Comparison of ENCODE assay signal across 8 cellular contexts in genomic region chr1:109240158-109241152, GRCh38. TPM values are rescaled to one million over a fixed set of nuclear protein-coding genes. Genes with fewer than 3 reads are reported as not detected.
DNase-seq lines count a peak whose midpoint lies in the region; ATAC-seq, FAIRE-seq and TF ChIP-seq lines count a peak whose summit lies in the region.

No MANE protein-coding gene starts in this region.

- no peak for TF ChIP-seq CTCF in bronchial epithelial cell (IDR thresholded peaks at IDR 0.05; ENCODE audit: insufficient read depth, low read length, severe bottlenecking)

- intact Hi-C loops in left colon (cut with DNase I, micrococcal nuclease) = no loop called here

- H3K4me3 ChIP-seq in bronchial epithelial cell (ENCODE audit: low read depth, low read length) = no peak overlapping the region
- H3K4me3 ChIP-seq in thymus (ENCODE audit: low read length) = no peak overlapping the region

- no peaks in the 10 kb centered on the region for H3K4me1 ChIP-seq in thymus (ENCODE audit: control insufficient read depth, insufficient read depth, low read length)

- no peaks in the 10 kb centered on the region for H3K9me3 ChIP-seq in thymus (ENCODE audit: control insufficient read depth)

- DNase-seq in DMS53 (lab: John Stamatoyannopoulos, UW) = peak; percentile 66
- DNase-seq in NCI-H1105 treated with DMSO at 0.1 percent for 48 hours (lab: John Stamatoyannopoulos, UW) = peak; percentile 57
- peak; percentile 99 for DNase-seq in bronchial epithelial cell (ENCODE audit: low read depth)
- DNase-seq in left colon = peak in 1 of 2 donors; percentile 67
- DNase-seq in DMS79 (lab: John Stamatoyannopoulos, UW) = no peak
- DNase-seq in NCI-H2196 treated with DMSO at 0.1 percent for 48 hours (lab: John Stamatoyannopoulos, UW; ENCODE audit: unreplicated experiment) = no peak

- FAIRE-seq in bronchial epithelial cell (lab: Jason Lieb, UNC) = no peak

- peak overlapping the region; percentile 11 for H3K27ac ChIP-seq in thymus (ENCODE audit: low read depth)

- H3K27me3 ChIP-seq in bronchial epithelial cell (ENCODE audit: control insufficient read depth, insufficient read depth, low read length) (no peaks in the 10 kb centered on the region), thymus (ENCODE audit: control insufficient read depth, insufficient read depth) (no peaks in the 10 kb centered on the region)

- H3K36me3 ChIP-seq in bronchial epithelial cell (ENCODE audit: control insufficient read depth, insufficient read depth, low read length) = peaks cover 21% of the 10 kb centered on the region
- H3K36me3 ChIP-seq in thymus (ENCODE audit: control insufficient read depth, insufficient read depth) = peaks cover 38% of the 10 kb centered on the region

- ATAC-seq in left colon = peak; percentile 71
- ATAC-seq in GM19397 (IDR thresholded peaks at IDR 0.05; ENCODE audit: unreplicated experiment) = no peak

- 64% methylated on average over 26 of the region's 26 CpGs for WGBS in thymus

RNA-seq across cellular contexts. Expression of gene CELSR2, which starts 8.9 kb away (rescaled TPM):
- total RNA-seq in bronchial epithelial cell = 9.2 and 30.6 TPM in 2 replicates
- total RNA-seq in left colon = 1 to 10 TPM; 3.9 to 4.5 TPM
- 2.5 TPM for polyA plus RNA-seq in thymus

RNA-seq across cellular contexts. Expression of gene SARS1, which starts 26.7 kb away (rescaled TPM):
- total RNA-seq in bronchial epithelial cell = 521 and 572 TPM in 2 replicates
- total RNA-seq in left colon = 100 to 1,000 TPM; 117 to 155 TPM
- polyA plus RNA-seq in thymus = 72.2 TPM

RNA-seq across cellular contexts. Expression of gene PSRC1, which starts 42.5 kb away (rescaled TPM):
- total RNA-seq in bronchial epithelial cell (1.1 and 1.8 TPM in 2 replicates), left colon (1 to 10 TPM; 3.1 to 6.1 TPM)
- 5.8 TPM for polyA plus RNA-seq in thymus

Comparison
In these comparisons a context has a peak if more than half of its experiments do, and no peak if none do; other contexts are left out.
1. DNase-seq: peak in DMS53 (single experiment), NCI-H1105 treated with DMSO at 0.1 percent for 48 hours (single experiment) and bronchial epithelial cell (single experiment); none in DMS79 (single experiment) and NCI-H2196 treated with DMSO at 0.1 percent for 48 hours (single experiment).